Comparison of ENCODE assay signal across 18 cellular contexts in the genomic region with DNA sequence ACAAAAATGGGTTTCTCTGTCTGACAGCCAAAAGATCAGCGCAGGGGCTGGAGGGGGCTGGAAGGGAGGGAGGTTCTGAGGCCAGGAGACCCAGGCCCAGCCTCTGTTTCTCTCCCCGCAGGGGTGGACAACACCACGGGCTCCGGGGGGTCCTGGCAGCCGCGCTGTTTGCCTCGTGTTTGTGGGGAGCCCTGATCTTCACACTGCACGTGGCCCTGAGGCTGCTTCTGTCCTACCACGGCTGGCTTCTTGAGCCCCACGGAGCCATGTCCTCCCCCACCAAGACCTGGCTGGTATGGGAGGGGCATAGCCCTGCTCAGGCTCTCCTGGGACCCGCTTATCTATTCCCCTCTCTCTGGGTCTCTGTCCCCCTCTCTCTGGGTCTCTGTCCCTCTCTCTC. TPM values are rescaled to one million over a fixed set of nuclear protein-coding genes. Genes with fewer than 3 reads are reported as not detected.
DNase-seq lines count a peak whose midpoint lies in the region; ATAC-seq and TF ChIP-seq lines count a peak whose summit lies in the region.
"Had no signal": no experiment of that assay in that cellular context is flagged by ENCODE, and none has a peak within 500 bp of the region (broad histone marks: within the 10 kb centered on the region; RNA-seq: fewer than 3 reads in every experiment).

No MANE protein-coding gene starts in this region.

- H3K36me3 Mint-ChIP-seq in activated CD4-positive, alpha-beta T cell treated with anti-CD3 and anti-CD28 coated beads for 36 hours (ENCODE audit: low read depth) = no peaks in the 10 kb centered on the region
- no peaks in the 10 kb centered on the region for H3K36me3 Mint-ChIP-seq in activated T-helper 17 cell treated with anti-CD3 and anti-CD28 coated beads, Interleukin-2, amount 50 U/mL, for 72 hours (ENCODE audit: low read depth)
- peaks cover 30% of the 10 kb centered on the region for H3K36me3 Mint-ChIP-seq in nephron progenitor cell (ENCODE audit: low read depth)
- no peaks in the 10 kb centered on the region for H3K36me3 Mint-ChIP-seq in immature natural killer cell
- H3K36me3 Mint-ChIP-seq: CD4-positive, alpha-beta memory T cell had no signal

- no peaks in the 10 kb centered on the region for H3K4me1 Mint-ChIP-seq in activated CD4-positive, alpha-beta T cell treated with anti-CD3 and anti-CD28 coated beads for 36 hours
- H3K4me1 Mint-ChIP-seq in activated T-helper 17 cell treated with anti-CD3 and anti-CD28 coated beads, Interleukin-2, amount 50 U/mL, for 72 hours = no peaks in the 10 kb centered on the region
- peaks cover 24% of the 10 kb centered on the region for H3K4me1 Mint-ChIP-seq in nephron progenitor cell
- H3K4me1 Mint-ChIP-seq in immature natural killer cell = no peaks in the 10 kb centered on the region
- H3K4me1 Mint-ChIP-seq: CD4-positive, alpha-beta memory T cell had no signal

- TF ChIP-seq CTCF in DND-41 (IDR thresholded peaks at IDR 0.05; ENCODE audit: borderline replicate concordance, extremely low read depth, low read length, poor library complexity, severe bottlenecking) (no peak), nephron progenitor cell (IDR thresholded peaks at IDR 0.05) (no peak)

- no peak overlapping the region for H3K4me3 ChIP-seq in DND-41 (ENCODE audit: low read depth in 1 of 2, low read length in 2 of 2)
- H3K4me3 ChIP-seq: HAP-1 had no signal

- H3K79me2 ChIP-seq in DND-41 (ENCODE audit: insufficient read depth, low read length) = no peaks in the 10 kb centered on the region

- peak; percentile 49 for ATAC-seq in activated CD4-positive, alpha-beta T cell treated with anti-CD3 and anti-CD28 coated beads for 36 hours
- ATAC-seq in DND-41 (ENCODE audit: insufficient read depth, low read depth) (0 out of 3 replicates have a peak, but pooled peaks have one; percentile 14), HG03457 (IDR thresholded peaks at IDR 0.05; ENCODE audit: unreplicated experiment) (no peak)
- ATAC-seq in activated T-helper 17 cell treated with anti-CD3 and anti-CD28 coated beads, Interleukin-2, amount 50 U/mL, for 72 hours (replicated peaks) = peak; percentile 38
- ATAC-seq: Right ventricle myocardium inferior had no signal

- H3K27ac Mint-ChIP-seq in activated CD4-positive, alpha-beta T cell treated with anti-CD3 and anti-CD28 coated beads for 36 hours = no peak overlapping the region
- H3K27ac Mint-ChIP-seq in activated T-helper 17 cell treated with anti-CD3 and anti-CD28 coated beads, Interleukin-2, amount 50 U/mL, for 72 hours = no peak overlapping the region
- H3K27ac Mint-ChIP-seq in nephron progenitor cell = peak overlapping the region; percentile 92
- no peak overlapping the region for H3K27ac Mint-ChIP-seq in immature natural killer cell

- POLR2A ChIA-PET in activated CD4-positive, alpha-beta T cell treated with anti-CD3 and anti-CD28 coated beads for 36 hours (lab: Charles Lee) = no interaction called here

- no peak overlapping the region for H3K4me3 Mint-ChIP-seq in activated CD4-positive, alpha-beta T cell treated with anti-CD3 and anti-CD28 coated beads for 36 hours
- no peak overlapping the region for H3K4me3 Mint-ChIP-seq in activated T-helper 17 cell treated with anti-CD3 and anti-CD28 coated beads, Interleukin-2, amount 50 U/mL, for 72 hours
- H3K4me3 Mint-ChIP-seq in nephron progenitor cell = peak overlapping the region; percentile 33
- H3K4me3 Mint-ChIP-seq in immature natural killer cell = no peak overlapping the region
- H3K4me3 Mint-ChIP-seq: CD4-positive, alpha-beta memory T cell had no signal

- H3K27me3 ChIP-seq in DND-41 (ENCODE audit: insufficient read depth, low read length, poor library complexity) = no peaks in the 10 kb centered on the region

- CTCF ChIA-PET in activated CD4-positive, alpha-beta T cell treated with anti-CD3 and anti-CD28 coated beads for 36 hours (lab: Charles Lee) = interaction anchor here (0.5 to 1.2 kb wide), 3 partner anchors 9 to 1255 kb away, joined by 3 read pairs; no protein-coding TSS in a partner anchor

- no peaks in the 10 kb centered on the region for H3K9me3 ChIP-seq in DND-41 (ENCODE audit: insufficient read depth, low read length, severe bottlenecking)
- H3K9me3 ChIP-seq: HAP-1 had no signal

- H3K27me3 Mint-ChIP-seq in activated CD4-positive, alpha-beta T cell treated with anti-CD3 and anti-CD28 coated beads for 36 hours = peaks cover 5% of the 10 kb centered on the region
- no peaks in the 10 kb centered on the region for H3K27me3 Mint-ChIP-seq in activated T-helper 17 cell treated with anti-CD3 and anti-CD28 coated beads, Interleukin-2, amount 50 U/mL, for 72 hours
- H3K27me3 Mint-ChIP-seq in nephron progenitor cell (ENCODE audit: low read depth, poor library complexity) (no peaks in the 10 kb centered on the region), immature natural killer cell (ENCODE audit: low read depth in 3 of 3) (peaks cover 0 to 3% (median 2%) of the 10 kb centered on the region in 3 donors)

- no peaks in the 10 kb centered on the region for H3K4me1 ChIP-seq in DND-41 (ENCODE audit: insufficient read depth, low read length)
- H3K4me1 ChIP-seq: HAP-1 had no signal

- DNase-seq in activated CD4-positive, alpha-beta T cell treated with anti-CD3 and anti-CD28 coated beads for 36 hours = no peak
- no peak for DNase-seq in activated CD4-positive, alpha-beta T cell treated with anti-CD3 and anti-CD28 coated beads for 1 hour
- DNase-seq in DND-41 = no peak
- DNase-seq in nephron progenitor cell = no peak
- no peak for DNase-seq in immature natural killer cell
- no peak for DNase-seq in NCI-H510A treated with DMSO at 0.1 percent for 48 hours (lab: John Stamatoyannopoulos, UW)
- DNase-seq: 8988T; CD4-positive, alpha-beta memory T cell; KG1; NCI-H1048; NCI-H146; NCI-H2081; NCI-H510A; NCI-H82 had no signal

- H3K9me3 Mint-ChIP-seq in activated CD4-positive, alpha-beta T cell treated with anti-CD3 and anti-CD28 coated beads for 36 hours (ENCODE audit: low read depth) = no peaks in the 10 kb centered on the region
- H3K9me3 Mint-ChIP-seq in activated T-helper 17 cell treated with anti-CD3 and anti-CD28 coated beads, Interleukin-2, amount 50 U/mL, for 72 hours = no peaks in the 10 kb centered on the region
- no peaks in the 10 kb centered on the region for H3K9me3 Mint-ChIP-seq in nephron progenitor cell
- H3K9me3 Mint-ChIP-seq in immature natural killer cell = no peaks in the 10 kb centered on the region
- H3K9me3 Mint-ChIP-seq: CD4-positive, alpha-beta memory T cell had no signal

- intact Hi-C loops in activated CD4-positive, alpha-beta T cell treated with anti-CD3 and anti-CD28 coated beads for 36 hours (cut with DNase I, micrococcal nuclease) = no loop called here

- H3K36me3 ChIP-seq in DND-41 (ENCODE audit: insufficient read depth, low read length) = no peaks in the 10 kb centered on the region
- H3K36me3 ChIP-seq: HAP-1 had no signal

- H3K27ac ChIP-seq in DND-41 (ENCODE audit: low read length) = no peak overlapping the region

- no peaks in the 10 kb centered on the region for H4K20me1 ChIP-seq in DND-41 (ENCODE audit: insufficient read depth, low read length)

- H3K4me2 ChIP-seq in DND-41 (ENCODE audit: insufficient read depth, low read length) = no peak overlapping the region

- no peak overlapping the region for H3K9ac ChIP-seq in DND-41 (ENCODE audit: low read depth, low read length)

- H2AFZ ChIP-seq in DND-41 (ENCODE audit: low read depth, low read length) = no peak overlapping the region

RNA-seq across cellular contexts. Expression of a gene that starts 9.6 kb away (rescaled TPM):
- 1 to 10 TPM; 1.1 to 1.6 TPM for total RNA-seq in activated CD4-positive, alpha-beta T cell treated with anti-CD3 and anti-CD28 coated beads for 36 hours
- 1 to 10 TPM in 1 of 2 donors, under 1 TPM in 1; 0.93 to 4.3 TPM for total RNA-seq in activated T-helper 17 cell treated with anti-CD3 and anti-CD28 coated beads, Interleukin-2, amount 50 U/mL, for 72 hours
- not detected for polyA plus RNA-seq in immature natural killer cell

RNA-seq across cellular contexts. Expression of a gene that starts 11.2 kb away (rescaled TPM):
- total RNA-seq in activated CD4-positive, alpha-beta T cell treated with anti-CD3 and anti-CD28 coated beads for 36 hours = 1 to 10 TPM; 4.1 to 4.4 TPM
- 1 to 10 TPM; 8.5 to 8.6 TPM for total RNA-seq in activated T-helper 17 cell treated with anti-CD3 and anti-CD28 coated beads, Interleukin-2, amount 50 U/mL, for 72 hours
- polyA plus RNA-seq in immature natural killer cell = under 1 TPM in 1 of 3 donors, not detected in 2; 0.28 TPM

RNA-seq across cellular contexts. Expression of a gene that starts 23.5 kb away (rescaled TPM):
- 100 to 1,000 TPM; 384 to 448 TPM for total RNA-seq in activated CD4-positive, alpha-beta T cell treated with anti-CD3 and anti-CD28 coated beads for 36 hours
- total RNA-seq in activated T-helper 17 cell treated with anti-CD3 and anti-CD28 coated beads, Interleukin-2, amount 50 U/mL, for 72 hours = 100 to 1,000 TPM; 183 to 345 TPM
- 100 to 1,000 TPM; 125 to 204 (median 188) TPM for polyA plus RNA-seq in immature natural killer cell

RNA-seq across cellular contexts. Expression of a gene that starts 34.8 kb away (rescaled TPM):
- total RNA-seq in activated CD4-positive, alpha-beta T cell treated with anti-CD3 and anti-CD28 coated beads for 36 hours = 10 to 100 TPM; 79.6 to 93.8 TPM
- 10 to 100 TPM; 61.1 to 80.5 TPM for total RNA-seq in activated T-helper 17 cell treated with anti-CD3 and anti-CD28 coated beads, Interleukin-2, amount 50 U/mL, for 72 hours
- 10 to 100 TPM; 12.0 to 21.1 (median 20.4) TPM for polyA plus RNA-seq in immature natural killer cell

RNA-seq across cellular contexts. Expression of a gene that starts 34.9 kb away (rescaled TPM):
- total RNA-seq in activated CD4-positive, alpha-beta T cell treated with anti-CD3 and anti-CD28 coated beads for 36 hours = 100 to 1,000 TPM; 123 to 125 TPM
- 100 to 1,000 TPM; 150 to 218 TPM for total RNA-seq in activated T-helper 17 cell treated with anti-CD3 and anti-CD28 coated beads, Interleukin-2, amount 50 U/mL, for 72 hours
- polyA plus RNA-seq in immature natural killer cell = 10 to 100 TPM; 63.8 to 82.0 (median 78.9) TPM
